33 cellular contexts compared by ENCODE assay signal in genomic region chr12:3550839-3551238, GRCh38. TPM values are rescaled to one million over a fixed set of nuclear protein-coding genes. Genes with fewer than 3 reads are reported as not detected.
"Had no signal": no experiment of that assay in that cellular context is flagged by ENCODE, and none has a peak within 500 bp of the region (broad histone marks: within the 10 kb centered on the region; RNA-seq: fewer than 3 reads in every experiment).

No MANE protein-coding gene starts in this region.

- H3K4me3 ChIP-seq: lower lobe of right lung, neural progenitor cell, skin epidermis, stomach, testis, thyroid gland, transverse colon, upper lobe of left lung, vagina had no signal

- H3K4me1 ChIP-seq: lower lobe of right lung, parathyroid adenoma, stomach, testis, thyroid gland, transverse colon, upper lobe of left lung, vagina had no signal

- H3K9me3 ChIP-seq: lower lobe of right lung, neutrophil, stomach, testis, thyroid gland, transverse colon, upper lobe of left lung, vagina had no signal

- H3K27ac ChIP-seq: lower lobe of right lung, neural progenitor cell, neutrophil, parathyroid adenoma, skin epidermis, stomach, testis, thyroid gland, transverse colon, upper lobe of left lung, vagina had no signal

- DNase-seq: immature natural killer cell; lower lobe of right lung; mammary epithelial cell; mesenchymal stem cell; naive B cell; natural killer cell; nephron progenitor cell; stimulated activated CD4-positive, alpha-beta T cell treated with anti-CD3 and anti-CD28 coated beads, Interleukin-12 subunit alpha, Interleukin-12 subunit beta, amount 100 ng/mL, for 4 hours; stimulated activated CD4-positive, alpha-beta T cell treated with anti-CD3 and anti-CD28 coated beads, Interleukin-15, amount 100 ng/mL, for 24 hours; stimulated activated CD4-positive, alpha-beta T cell treated with anti-CD3 and anti-CD28 coated beads, Interleukin-2, amount 100 ng/mL, for 24 hours; stimulated activated CD4-positive, alpha-beta T cell treated with anti-CD3 and anti-CD28 coated beads, Interleukin-4, amount 100 ng/mL, for 1 hour; stimulated activated naive B cell treated with anti-CD40 and anti-IgM and Interleukin-4, amounts not matched to agents 10 μg/mL and 1 μg/mL and 100 μg/mL, for 72 hours; stimulated activated naive CD8-positive, alpha-beta T cell treated with anti-CD3 and anti-CD28 coated beads, Interleukin-15, Interleukin-2, amounts not matched to agents 100 U/mL and 50 U/mL, for 24 hours; stomach; thyroid gland; transverse colon had no signal

- H3K27me3 ChIP-seq: neural progenitor cell, testis, thyroid gland, transverse colon, upper lobe of left lung, vagina had no signal

- ATAC-seq: natural killer cell; sciatic nerve; stimulated activated naive B cell treated with anti-CD40 and anti-IgM and Interleukin-4, amounts not matched to agents 10 μg/mL and 1 μg/mL and 100 μg/mL, for 72 hours; stimulated activated naive CD8-positive, alpha-beta T cell treated with anti-CD3 and anti-CD28 coated beads, Interleukin-15, Interleukin-2, amounts not matched to agents 100 U/mL and 50 U/mL, for 24 hours had no signal

- H3K36me3 ChIP-seq: lower lobe of right lung, neural progenitor cell, neutrophil, stomach, thyroid gland, transverse colon, upper lobe of left lung, vagina had no signal

RNA-seq across cellular contexts. Expression of gene PRMT8, which starts 59.8 kb away (rescaled TPM):
- total RNA-seq: kidney epithelial cell, liver, mesothelial cell of epicardium, mononuclear cell, natural killer cell, osteocyte, posterior vena cava, pulmonary artery endothelial cell, renal cortical epithelial cell, sciatic nerve, stomach, transverse colon, urinary bladder, vagina had no signal
